ENCODE assay signal across 10 cellular contexts in genomic region chr13:113724016-113724758, GRCh38. TPM values are rescaled to one million over a fixed set of nuclear protein-coding genes. Genes with fewer than 3 reads are reported as not detected.
DNase-seq lines count a peak whose midpoint lies in the region; ATAC-seq lines count a peak whose summit lies in the region.
"Had no signal": no experiment of that assay in that cellular context is flagged by ENCODE, and none has a peak within 500 bp of the region (broad histone marks: within the 10 kb centered on the region; RNA-seq: fewer than 3 reads in every experiment).

No MANE protein-coding gene starts in this region.

- H3K27me3 ChIP-seq in HUES64 (ENCODE audit: insufficient read depth, low read length), result no peaks in the 10 kb centered on the region
- H3K27me3 ChIP-seq: SJSA1 had no signal

- H3K9me3 ChIP-seq in HUES64 (ENCODE audit: insufficient read depth, low read depth, low read length), result no peaks in the 10 kb centered on the region

- peak overlapping the region; percentile 61 for H3K4me3 ChIP-seq in HUES64 (ENCODE audit: low read length)

- H3K36me3 Mint-ChIP-seq in activated naive CD8-positive, alpha-beta T cell treated with anti-CD3 and anti-CD28 coated beads, Interleukin-2, amount 10 ng/mL, durations not matched to agents 7 days and 5 days, result no peaks in the 10 kb centered on the region
- no peaks in the 10 kb centered on the region for H3K36me3 Mint-ChIP-seq in immature natural killer cell
- H3K36me3 Mint-ChIP-seq in stimulated activated naive B cell treated with anti-CD40 and anti-IgM and Interleukin-4, amounts not matched to agents 10 μg/mL and 1 μg/mL and 100 μg/mL, for 72 hours, result peaks cover 0 to 2% of the 10 kb centered on the region in 2 donors

- DNase-seq in activated naive CD8-positive, alpha-beta T cell treated with anti-CD3 and anti-CD28 coated beads, Interleukin-2, amount 10 ng/mL, durations not matched to agents 7 days and 5 days, result no peak
- DNase-seq in immature natural killer cell (no peak), NCI-H1417 treated with DMSO at 0.1 percent for 48 hours (lab: John Stamatoyannopoulos, UW) (no peak), NCI-H524 (lab: John Stamatoyannopoulos, UW) (no peak)
- no peak for DNase-seq in stimulated activated naive B cell treated with anti-CD40 and anti-IgM and Interleukin-4, amounts not matched to agents 10 μg/mL and 1 μg/mL and 100 μg/mL, for 72 hours

- no peaks in the 10 kb centered on the region for H3K4me1 ChIP-seq in HUES64 (ENCODE audit: insufficient read depth, low read length)

- peaks cover 7% of the 10 kb centered on the region for H3K27me3 Mint-ChIP-seq in activated naive CD8-positive, alpha-beta T cell treated with anti-CD3 and anti-CD28 coated beads, Interleukin-2, amount 10 ng/mL, durations not matched to agents 7 days and 5 days
- peaks cover 11 to 27% (median 12%) of the 10 kb centered on the region in 3 donors for H3K27me3 Mint-ChIP-seq in immature natural killer cell (ENCODE audit: low read depth in 3 of 3)
- H3K27me3 Mint-ChIP-seq in stimulated activated naive B cell treated with anti-CD40 and anti-IgM and Interleukin-4, amounts not matched to agents 10 μg/mL and 1 μg/mL and 100 μg/mL, for 72 hours, result peaks cover 9 to 21% of the 10 kb centered on the region in 2 donors

- ATAC-seq in activated naive CD8-positive, alpha-beta T cell treated with anti-CD3 and anti-CD28 coated beads, Interleukin-2, amount 10 ng/mL, durations not matched to agents 7 days and 5 days (ENCODE audit: low read depth), result no peak
- ATAC-seq in stimulated activated naive B cell treated with anti-CD40 and anti-IgM and Interleukin-4, amounts not matched to agents 10 μg/mL and 1 μg/mL and 100 μg/mL, for 72 hours (replicated peaks), result no peak
- ATAC-seq in HG03039 (IDR thresholded peaks at IDR 0.05; ENCODE audit: unreplicated experiment), result no peak

- peak overlapping the region; percentile 73 for H3K4me3 Mint-ChIP-seq in activated naive CD8-positive, alpha-beta T cell treated with anti-CD3 and anti-CD28 coated beads, Interleukin-2, amount 10 ng/mL, durations not matched to agents 7 days and 5 days
- peak overlapping the region; percentile 54 to 79 (median 72) for H3K4me3 Mint-ChIP-seq in immature natural killer cell
- peak overlapping the region; percentile 80 to 85 for H3K4me3 Mint-ChIP-seq in stimulated activated naive B cell treated with anti-CD40 and anti-IgM and Interleukin-4, amounts not matched to agents 10 μg/mL and 1 μg/mL and 100 μg/mL, for 72 hours

- H3K9ac ChIP-seq in HUES64 (ENCODE audit: low read depth, low read length), result no peak overlapping the region

- H3K36me3 ChIP-seq in HUES64 (ENCODE audit: insufficient read depth, low read length), result no peaks in the 10 kb centered on the region
- H3K36me3 ChIP-seq: brain microvascular endothelial cell, SJSA1 had no signal

- no peaks in the 10 kb centered on the region for H3K9me3 Mint-ChIP-seq in activated naive CD8-positive, alpha-beta T cell treated with anti-CD3 and anti-CD28 coated beads, Interleukin-2, amount 10 ng/mL, durations not matched to agents 7 days and 5 days
- H3K9me3 Mint-ChIP-seq in immature natural killer cell, result no peaks in the 10 kb centered on the region
- no peaks in the 10 kb centered on the region for H3K9me3 Mint-ChIP-seq in stimulated activated naive B cell treated with anti-CD40 and anti-IgM and Interleukin-4, amounts not matched to agents 10 μg/mL and 1 μg/mL and 100 μg/mL, for 72 hours

- POLR2A ChIA-PET in activated naive CD8-positive, alpha-beta T cell treated with anti-CD3 and anti-CD28 coated beads, Interleukin-2, amount 10 ng/mL, durations not matched to agents 7 days and 5 days (lab: Charles Lee), result no interaction called here

- H3K27ac ChIP-seq in HUES64 (ENCODE audit: low read depth, low read length), result 0 out of 2 replicates have a peak overlapping the region, but pooled peaks have one; percentile 58
- H3K27ac ChIP-seq: brain microvascular endothelial cell, SJSA1 had no signal

- peak overlapping the region; percentile 72 for H3K27ac Mint-ChIP-seq in activated naive CD8-positive, alpha-beta T cell treated with anti-CD3 and anti-CD28 coated beads, Interleukin-2, amount 10 ng/mL, durations not matched to agents 7 days and 5 days
- peak overlapping the region; percentile 68 to 86 (median 72) for H3K27ac Mint-ChIP-seq in immature natural killer cell
- H3K27ac Mint-ChIP-seq in stimulated activated naive B cell treated with anti-CD40 and anti-IgM and Interleukin-4, amounts not matched to agents 10 μg/mL and 1 μg/mL and 100 μg/mL, for 72 hours, result peak overlapping the region; percentile 73

- WGBS in HUES64, result 90% methylated on average over 30 of the region's 30 CpGs

- no peaks in the 10 kb centered on the region for H3K4me1 Mint-ChIP-seq in activated naive CD8-positive, alpha-beta T cell treated with anti-CD3 and anti-CD28 coated beads, Interleukin-2, amount 10 ng/mL, durations not matched to agents 7 days and 5 days
- peaks cover 4 to 9% of the 10 kb centered on the region in 2 donors for H3K4me1 Mint-ChIP-seq in immature natural killer cell
- peaks cover 7 to 15% of the 10 kb centered on the region in 2 donors for H3K4me1 Mint-ChIP-seq in stimulated activated naive B cell treated with anti-CD40 and anti-IgM and Interleukin-4, amounts not matched to agents 10 μg/mL and 1 μg/mL and 100 μg/mL, for 72 hours

RNA-seq across cellular contexts. Expression of gene TMEM255B, which starts 34.8 kb away (rescaled TPM):
- 0.95 TPM for polyA plus RNA-seq in HUES64 (2013, experiment 1 of 2)
- 1.1 TPM for polyA plus RNA-seq in HUES64 (2013, experiment 2 of 2)
- total RNA-seq in activated naive CD8-positive, alpha-beta T cell treated with anti-CD3 and anti-CD28 coated beads, Interleukin-2, amount 10 ng/mL, durations not matched to agents 7 days and 5 days, result 1 to 10 TPM; 1.4 to 1.6 TPM
- polyA plus RNA-seq in immature natural killer cell, result not detected

RNA-seq across cellular contexts. Expression of gene GRK1, which starts 57.2 kb away (rescaled TPM):
- 0.20 TPM for polyA plus RNA-seq in HUES64 (2013, experiment 1 of 2)
- polyA plus RNA-seq in HUES64 (2013, experiment 2 of 2), result 0.32 TPM
- total RNA-seq in activated naive CD8-positive, alpha-beta T cell treated with anti-CD3 and anti-CD28 coated beads, Interleukin-2, amount 10 ng/mL, durations not matched to agents 7 days and 5 days, result not detected
- not detected for polyA plus RNA-seq in immature natural killer cell
- total RNA-seq: LHCN-M2 had no signal
